ENCODE assay signal across 22 cellular contexts in genomic region chr16:54672500-54672899, GRCh38.
DNase-seq lines count a peak whose midpoint lies in the region; ATAC-seq, FAIRE-seq and TF ChIP-seq lines count a peak whose summit lies in the region.
"Had no signal": no experiment of that assay in that cellular context is flagged by ENCODE, and none has a peak within 500 bp of the region (broad histone marks: within the 10 kb centered on the region; RNA-seq: fewer than 3 reads in every experiment).

No MANE protein-coding gene starts in this region.

- in situ Hi-C loops in gastrocnemius medialis (cut with MboI; ENCODE audit: low sequenced_read_pairs in 4 of 4) = no loop called here

- no peaks in the 10 kb centered on the region for H3K36me3 ChIP-seq in astrocyte (ENCODE audit: insufficient read depth, low read length)
- no peaks in the 10 kb centered on the region for H3K36me3 ChIP-seq in gastrocnemius medialis
- H3K36me3 ChIP-seq: BLaER1 treated with 17β-estradiol and CSF1 and Interleukin-3, amounts not matched to agents 10 nM and 100 nM had no signal

- no peak for FAIRE-seq in astrocyte (lab: Jason Lieb, UNC)
- FAIRE-seq: D721Med, G401.6, GM12891, GM19239 had no signal

- H3K27ac ChIP-seq in right cardiac atrium (ENCODE audit: low read length) = no peak overlapping the region
- H3K27ac ChIP-seq in astrocyte (ENCODE audit: low read depth, low read length) = no peak overlapping the region
- peak overlapping the region in 3 of 4 donors; percentile 52 to 83 (median 52) for H3K27ac ChIP-seq in gastrocnemius medialis
- H3K27ac ChIP-seq: 22Rv1; BLaER1 treated with 17β-estradiol and CSF1 and Interleukin-3, amounts not matched to agents 10 nM and 100 nM; C4-2B had no signal

- no peaks in the 10 kb centered on the region for H3K27me3 ChIP-seq in right cardiac atrium (ENCODE audit: control insufficient read depth, insufficient read depth)
- no peaks in the 10 kb centered on the region for H3K27me3 ChIP-seq in astrocyte (ENCODE audit: insufficient read depth, low read length)
- no peaks in the 10 kb centered on the region for H3K27me3 ChIP-seq in gastrocnemius medialis
- H3K27me3 ChIP-seq: BLaER1 treated with 17β-estradiol and CSF1 and Interleukin-3, amounts not matched to agents 10 nM and 100 nM had no signal

- no peaks in the 10 kb centered on the region for H3K36me3 Mint-ChIP-seq in astrocyte (ENCODE audit: low read depth, unreplicated experiment)
- H3K36me3 Mint-ChIP-seq: CD8-positive, alpha-beta T cell had no signal

- no peak for TF ChIP-seq CTCF in astrocyte (IDR thresholded peaks at IDR 0.05; ENCODE audit: insufficient read depth, low read depth, low read length)
- no peak for TF ChIP-seq CTCF in gastrocnemius medialis (IDR thresholded peaks at IDR 0.05 in 4 of 5, conservative IDR thresholded peaks at IDR 0.05 in 1 of 5)

- no peak overlapping the region for H3K9ac ChIP-seq in astrocyte (ENCODE audit: low read length)
- H3K9ac ChIP-seq: BLaER1 treated with 17β-estradiol and CSF1 and Interleukin-3, amounts not matched to agents 10 nM and 100 nM had no signal

- intact Hi-C loops in right cardiac atrium (cut with DNase I) (no loop called here), Right ventricle myocardium inferior (cut with DNase I) (no loop called here), gastrocnemius medialis (cut with DNase I; ENCODE audit: low total_unique reads) (no loop called here)

- ATAC-seq in right cardiac atrium (peak; percentile 22 to 51), Right ventricle myocardium inferior (no peak), gastrocnemius medialis (peak; percentile 86 to 89)
- ATAC-seq: CD8-positive, alpha-beta T cell had no signal

- no peak overlapping the region for H3K4me3 Mint-ChIP-seq in astrocyte (ENCODE audit: unreplicated experiment)
- H3K4me3 Mint-ChIP-seq: B cell; CD4-positive, alpha-beta T cell; CD8-positive, alpha-beta T cell had no signal

- H2AFZ ChIP-seq in astrocyte (ENCODE audit: low read depth, low read length) = no peak overlapping the region

- TF ChIP-seq POLR2A in gastrocnemius medialis (IDR thresholded peaks at IDR 0.05) = no peak

- H3K27ac Mint-ChIP-seq in astrocyte (ENCODE audit: unreplicated experiment) = peak overlapping the region; percentile 72
- H3K27ac Mint-ChIP-seq: B cell; CD4-positive, alpha-beta T cell; CD8-positive, alpha-beta T cell had no signal

- no peaks in the 10 kb centered on the region for H3K4me1 ChIP-seq in right cardiac atrium (ENCODE audit: control insufficient read depth, insufficient read depth, low read length)
- no peaks in the 10 kb centered on the region for H3K4me1 ChIP-seq in astrocyte (ENCODE audit: insufficient read depth, low read length)
- peaks cover 0 to 13% of the 10 kb centered on the region in 2 donors for H3K4me1 ChIP-seq in gastrocnemius medialis
- H3K4me1 ChIP-seq: BLaER1 treated with 17β-estradiol and CSF1 and Interleukin-3, amounts not matched to agents 10 nM and 100 nM; Caco-2 had no signal

- no peak overlapping the region for H3K4me2 ChIP-seq in astrocyte (ENCODE audit: low read length)
- H3K4me2 ChIP-seq: BLaER1 treated with 17β-estradiol and CSF1 and Interleukin-3, amounts not matched to agents 10 nM and 100 nM had no signal

- no peaks in the 10 kb centered on the region for H4K20me1 ChIP-seq in astrocyte (ENCODE audit: insufficient read depth, low read length)
- H4K20me1 ChIP-seq: BLaER1 treated with 17β-estradiol and CSF1 and Interleukin-3, amounts not matched to agents 10 nM and 100 nM had no signal

- peaks cover 4% of the 10 kb centered on the region for H3K9me3 Mint-ChIP-seq in astrocyte (ENCODE audit: unreplicated experiment)
- H3K9me3 Mint-ChIP-seq: CD4-positive, alpha-beta T cell; CD8-positive, alpha-beta T cell had no signal

- WGBS in right cardiac atrium = 83% methylated on average over 1 of the region's 1 CpG

- no peaks in the 10 kb centered on the region for H3K79me2 ChIP-seq in astrocyte (ENCODE audit: insufficient read depth, low read length)

- peaks cover 5% of the 10 kb centered on the region for H3K27me3 Mint-ChIP-seq in astrocyte (ENCODE audit: low read depth, unreplicated experiment)
- H3K27me3 Mint-ChIP-seq: B cell; CD4-positive, alpha-beta T cell had no signal

- H3K9me3 ChIP-seq in right cardiac atrium (ENCODE audit: control insufficient read depth, low read length) = no peaks in the 10 kb centered on the region
- no peaks in the 10 kb centered on the region for H3K9me3 ChIP-seq in astrocyte (ENCODE audit: insufficient read depth, low read depth, low read length)
- no peaks in the 10 kb centered on the region for H3K9me3 ChIP-seq in gastrocnemius medialis
- H3K9me3 ChIP-seq: Caco-2 had no signal

- peaks cover 6% of the 10 kb centered on the region for H3K4me1 Mint-ChIP-seq in astrocyte (ENCODE audit: low read depth, unreplicated experiment)
- H3K4me1 Mint-ChIP-seq: B cell had no signal

- H3K4me3 ChIP-seq in right cardiac atrium (ENCODE audit: low read length) (no peak overlapping the region), astrocyte (ENCODE audit: insufficient read depth, low read depth, low read length) (no peak overlapping the region), gastrocnemius medialis (no peak overlapping the region)
- H3K4me3 ChIP-seq: BLaER1 treated with 17β-estradiol and CSF1 and Interleukin-3, amounts not matched to agents 10 nM and 100 nM had no signal

- DNase-seq in right cardiac atrium = no peak
- no peak for DNase-seq in Right ventricle myocardium inferior (ENCODE audit: missing footprints)
- no peak for DNase-seq in astrocyte (ENCODE audit: low read depth)
- DNase-seq in gastrocnemius medialis = peak in 1 of 2 donors; percentile 8
- DNase-seq in Ammon's horn (ENCODE audit: low spot score) = no peak
- DNase-seq in effector CD4-positive, alpha-beta T cell = no peak
- DNase-seq in NK-92 (lab: John Stamatoyannopoulos, UW; ENCODE audit: unreplicated experiment) = no peak
- DNase-seq: ACHN; Caco-2; Calu3; CD4-positive, alpha-beta T cell; CD8-positive, alpha-beta T cell; DMS79 treated with DMSO at 0.1 percent for 48 hours; GF-D8 had no signal

Comparison
In these comparisons a context has a peak if more than half of its experiments do, and no peak if none do; other contexts are left out.
1. H3K27ac ChIP-seq: peak in gastrocnemius medialis (3 of 4); none in right cardiac atrium (single experiment) and astrocyte (single experiment).